ENCODE assay signal across 28 cellular contexts in genomic region chr17:67633751-67634191, GRCh38.
DNase-seq lines count a peak whose midpoint lies in the region; ATAC-seq, FAIRE-seq and TF ChIP-seq lines count a peak whose summit lies in the region.
"Had no signal": no experiment of that assay in that cellular context is flagged by ENCODE, and none has a peak within 500 bp of the region (broad histone marks: within the 10 kb centered on the region; RNA-seq: fewer than 3 reads in every experiment).

No MANE protein-coding gene starts in this region.

- H3K4me3 ChIP-seq in fibroblast of the aortic adventitia (ENCODE audit: low read depth, low read length) (no peak overlapping the region), kidney (ENCODE audit: low read length in 2 of 2) (no peak overlapping the region)
- H3K4me3 ChIP-seq: ascending aorta, left lung had no signal

- no peaks in the 10 kb centered on the region for H3K36me3 ChIP-seq in kidney (ENCODE audit: control insufficient read depth in 1 of 2, insufficient read depth in 2 of 2, low read length in 2 of 2)
- H3K36me3 ChIP-seq: BE2C had no signal

- ATAC-seq in activated CD8-positive, alpha-beta T cell treated with anti-CD3 and anti-CD28 coated beads, Interleukin-2, amount 10 ng/mL, durations not matched to agents 7 days and 5 days, result no peak
- ATAC-seq: activated T-cell treated with anti-CD3 and anti-CD28 coated beads, Interleukin-2, amount 50 U/mL, for 4 hours; left lung had no signal

- no peak overlapping the region for H3K9ac ChIP-seq in kidney (ENCODE audit: low read length in 2 of 2)

- no peaks in the 10 kb centered on the region for H3K9me3 ChIP-seq in kidney (ENCODE audit: control insufficient read depth in 1 of 2, low read length in 2 of 2)
- H3K9me3 ChIP-seq: ascending aorta, BE2C, left lung had no signal

- peaks cover 7 to 8% of the 10 kb centered on the region in 2 donors for H3K4me1 ChIP-seq in kidney (ENCODE audit: control insufficient read depth in 1 of 2, insufficient read depth in 1 of 2, low read depth in 1 of 2, low read length in 2 of 2)
- H3K4me1 ChIP-seq: ascending aorta, BE2C, left lung had no signal

- no peak overlapping the region for H3K27ac Mint-ChIP-seq in activated CD8-positive, alpha-beta T cell treated with anti-CD3 and anti-CD28 coated beads, Interleukin-2, amount 10 ng/mL, durations not matched to agents 7 days and 5 days
- H3K27ac Mint-ChIP-seq: activated naive CD4-positive, alpha-beta T cell treated with anti-CD3 and anti-CD28 coated beads, Interleukin-2, amount 10 ng/mL, durations not matched to agents 7 days and 5 days; nephron progenitor cell; type B pancreatic cell had no signal

- H3K9me3 Mint-ChIP-seq in activated CD8-positive, alpha-beta T cell treated with anti-CD3 and anti-CD28 coated beads, Interleukin-2, amount 10 ng/mL, durations not matched to agents 7 days and 5 days (ENCODE audit: insufficient read depth), result no peaks in the 10 kb centered on the region
- H3K9me3 Mint-ChIP-seq: activated naive CD4-positive, alpha-beta T cell treated with anti-CD3 and anti-CD28 coated beads, Interleukin-2, amount 10 ng/mL, durations not matched to agents 7 days and 5 days; activated T-cell treated with anti-CD3 and anti-CD28 coated beads, Interleukin-2, amount 50 U/mL, for 4 hours; central memory CD8-positive, alpha-beta T cell; nephron progenitor cell; type B pancreatic cell had no signal

- peaks cover 31% of the 10 kb centered on the region for H3K36me3 Mint-ChIP-seq in activated CD8-positive, alpha-beta T cell treated with anti-CD3 and anti-CD28 coated beads, Interleukin-2, amount 10 ng/mL, durations not matched to agents 7 days and 5 days (ENCODE audit: low read depth)

- H3K4me1 Mint-ChIP-seq in activated CD8-positive, alpha-beta T cell treated with anti-CD3 and anti-CD28 coated beads, Interleukin-2, amount 10 ng/mL, durations not matched to agents 7 days and 5 days (ENCODE audit: low read depth), result no peaks in the 10 kb centered on the region
- H3K4me1 Mint-ChIP-seq: activated naive CD4-positive, alpha-beta T cell treated with anti-CD3 and anti-CD28 coated beads, Interleukin-2, amount 10 ng/mL, durations not matched to agents 7 days and 5 days had no signal

- H3K4me3 Mint-ChIP-seq in activated CD8-positive, alpha-beta T cell treated with anti-CD3 and anti-CD28 coated beads, Interleukin-2, amount 10 ng/mL, durations not matched to agents 7 days and 5 days, result no peak overlapping the region
- H3K4me3 Mint-ChIP-seq: activated naive CD4-positive, alpha-beta T cell treated with anti-CD3 and anti-CD28 coated beads, Interleukin-2, amount 10 ng/mL, durations not matched to agents 7 days and 5 days; activated T-cell treated with anti-CD3 and anti-CD28 coated beads, Interleukin-2, amount 50 U/mL, for 4 hours; central memory CD8-positive, alpha-beta T cell; nephron progenitor cell; type B pancreatic cell had no signal

- H3K27ac ChIP-seq in kidney (ENCODE audit: low read depth in 2 of 2, low read length in 2 of 2), result no peak overlapping the region
- H3K27ac ChIP-seq: ascending aorta, epithelial cell of prostate, left lung had no signal

- no peaks in the 10 kb centered on the region for H3K27me3 Mint-ChIP-seq in activated CD8-positive, alpha-beta T cell treated with anti-CD3 and anti-CD28 coated beads, Interleukin-2, amount 10 ng/mL, durations not matched to agents 7 days and 5 days (ENCODE audit: low read depth)
- H3K27me3 Mint-ChIP-seq: activated naive CD4-positive, alpha-beta T cell treated with anti-CD3 and anti-CD28 coated beads, Interleukin-2, amount 10 ng/mL, durations not matched to agents 7 days and 5 days; central memory CD8-positive, alpha-beta T cell had no signal

- CTCF ChIA-PET in activated CD8-positive, alpha-beta T cell treated with anti-CD3 and anti-CD28 coated beads, Interleukin-2, amount 10 ng/mL, durations not matched to agents 7 days and 5 days (lab: Charles Lee), result no interaction called here

- FAIRE-seq in kidney (lab: Jason Lieb, UNC), result no peak
- FAIRE-seq: A204.1, GM12891, HTR-8/SVneo, small intestine had no signal

- POLR2A ChIA-PET in activated CD8-positive, alpha-beta T cell treated with anti-CD3 and anti-CD28 coated beads, Interleukin-2, amount 10 ng/mL, durations not matched to agents 7 days and 5 days (lab: Charles Lee), result no interaction called here

- DNase-seq in COLO829 (ENCODE audit: low spot score) (peak; percentile 40), fibroblast of the aortic adventitia (ENCODE audit: low read depth) (peak; percentile 13), kidney (peak; percentile 77), renal cortical epithelial cell (ENCODE audit: low read depth) (peak; percentile 33), SIG-M5 treated with dmso at 0.1 percent for 504 hours (lab: John Stamatoyannopoulos, UW; ENCODE audit: unreplicated experiment) (no peak), activated gamma-delta T cell (lab: John Stamatoyannopoulos, UW) (no peak), cerebellar nuclear complex (lab: John Stamatoyannopoulos, UW) (no peak)
- DNase-seq in activated CD8-positive, alpha-beta T cell treated with anti-CD3 and anti-CD28 coated beads, Interleukin-2, amount 10 ng/mL, durations not matched to agents 7 days and 5 days, result no peak
- DNase-seq: activated CD4-positive, CD25-positive, alpha-beta regulatory T cell treated with anti-CD3 and anti-CD28 coated beads, Interleukin-2, amount 50 U/mL, for 72 hours; activated CD8-positive, alpha-beta memory T cell treated with anti-CD3 and anti-CD28 coated beads for 24 hours; activated naive CD4-positive, alpha-beta T cell treated with anti-CD3 and anti-CD28 coated beads, Interleukin-2, amount 10 ng/mL, durations not matched to agents 7 days and 5 days; activated T-cell treated with anti-CD3 and anti-CD28 coated beads, Interleukin-2, amount 50 U/mL, for 4 hours; BE2C; DMS79; Karpas-422; left lung; NCI-H187; NCI-H748 treated with DMSO at 0.1 percent for 48 hours; nephron progenitor cell; small intestine; stimulated activated naive CD4-positive, alpha-beta T cell treated with Interleukin-2 at 50 U/mL for 16 hours had no signal

- intact Hi-C loops in kidney (cut with DNase I), result no loop called here

- TF ChIP-seq CTCF in fibroblast of the aortic adventitia (IDR thresholded peaks at IDR 0.05; ENCODE audit: insufficient read depth, low read length) (no peak), kidney (IDR thresholded peaks at IDR 0.05; ENCODE audit: borderline replicate concordance, extremely low read depth, insufficient read depth) (no peak)

Comparison
In these comparisons a context has a peak if more than half of its experiments do, and no peak if none do; other contexts are left out.
1. DNase-seq: peak in COLO829 (single experiment), fibroblast of the aortic adventitia (single experiment), kidney (single experiment) and renal cortical epithelial cell (single experiment); none in activated CD8-positive, alpha-beta T cell treated with anti-CD3 and anti-CD28 coated beads, Interleukin-2, amount 10 ng/mL, durations not matched to agents 7 days and 5 days (single experiment), SIG-M5 treated with dmso at 0.1 percent for 504 hours (single experiment), activated gamma-delta T cell (single experiment) and cerebellar nuclear complex (0 of 2).